ENCODE assay signal across 1 cellular context in genomic region chr6:14673201-14673600, GRCh38.
TF ChIP-seq lines count a peak whose summit lies in the region.

No MANE protein-coding gene starts in this region.

TF ChIP-seq in SK-N-SH, 30 proteins besides CTCF, POLR2A, EP300 and RAD21 (continued from another document):
- no peak for TF ChIP-seq REST (IDR thresholded peaks at IDR 0.05; ENCODE audit: low read depth, low read length)
- no peak for TF ChIP-seq FOXJ3 (CRISPR knock-in tag; IDR thresholded peaks at IDR 0.05)
- no peak for TF ChIP-seq GABPA (IDR thresholded peaks at IDR 0.05; ENCODE audit: low read depth)
- no peak for TF ChIP-seq TEAD4 (IDR thresholded peaks at IDR 0.05; ENCODE audit: borderline replicate concordance, insufficient read depth)
